Comparison of ENCODE assay signal across 10 cellular contexts in genomic region chr12:121239704-121240420, GRCh38.
A peak's percentile ranks its signal among the peaks of the same experiment; 100 is the strongest.
DNase-seq lines count a peak whose midpoint lies in the region; ATAC-seq lines count a peak whose summit lies in the region.
"Had no signal": no experiment of that assay in that cellular context is flagged by ENCODE, and none has a peak within 500 bp of the region (broad histone marks: within the 10 kb centered on the region; RNA-seq: fewer than 3 reads in every experiment).

No MANE protein-coding gene starts in this region.

- no peaks in the 10 kb centered on the region for H3K9me3 Mint-ChIP-seq in T-helper 1 cell treated with Interleukin-12 subunit alpha and Interleukin-12 subunit beta and Interleukin-4 antibody, amounts not matched to agents 30 μg/mL and 1 μg/mL, for 36 hours
- no peaks in the 10 kb centered on the region for H3K9me3 Mint-ChIP-seq in effector memory CD8-positive, alpha-beta T cell
- no peaks in the 10 kb centered on the region for H3K9me3 Mint-ChIP-seq in stimulated activated effector memory CD8-positive, alpha-beta T cell treated with anti-CD3 and anti-CD28 coated beads, Interleukin-12 subunit alpha, Interleukin-12 subunit beta, amount 100 ng/mL, for 72 hours

- no peaks in the 10 kb centered on the region for H3K27me3 Mint-ChIP-seq in T-helper 1 cell treated with Interleukin-12 subunit alpha and Interleukin-12 subunit beta and Interleukin-4 antibody, amounts not matched to agents 30 μg/mL and 1 μg/mL, for 36 hours (ENCODE audit: low read depth)
- H3K27me3 Mint-ChIP-seq in effector memory CD8-positive, alpha-beta T cell: no peaks in the 10 kb centered on the region

- H3K36me3 Mint-ChIP-seq in T-helper 1 cell treated with Interleukin-12 subunit alpha and Interleukin-12 subunit beta and Interleukin-4 antibody, amounts not matched to agents 30 μg/mL and 1 μg/mL, for 36 hours (ENCODE audit: low read depth): peaks cover 21% of the 10 kb centered on the region
- peaks cover 20% of the 10 kb centered on the region for H3K36me3 Mint-ChIP-seq in effector memory CD8-positive, alpha-beta T cell (ENCODE audit: insufficient read depth)
- peaks cover 58% of the 10 kb centered on the region for H3K36me3 Mint-ChIP-seq in stimulated activated effector memory CD8-positive, alpha-beta T cell treated with anti-CD3 and anti-CD28 coated beads, Interleukin-12 subunit alpha, Interleukin-12 subunit beta, amount 100 ng/mL, for 72 hours

- H3K27ac Mint-ChIP-seq in T-helper 1 cell treated with Interleukin-12 subunit alpha and Interleukin-12 subunit beta and Interleukin-4 antibody, amounts not matched to agents 30 μg/mL and 1 μg/mL, for 36 hours: peak overlapping the region; percentile 86
- H3K27ac Mint-ChIP-seq in effector memory CD8-positive, alpha-beta T cell: peak overlapping the region; percentile 99
- H3K27ac Mint-ChIP-seq in stimulated activated effector memory CD8-positive, alpha-beta T cell treated with anti-CD3 and anti-CD28 coated beads, Interleukin-12 subunit alpha, Interleukin-12 subunit beta, amount 100 ng/mL, for 72 hours: peak overlapping the region; percentile 95

- no peak overlapping the region for H3K9ac ChIP-seq in SK-N-MC (ENCODE audit: insufficient read length)

- ATAC-seq in effector memory CD8-positive, alpha-beta T cell (replicated peaks): no peak
- no peak for ATAC-seq in stimulated activated effector memory CD8-positive, alpha-beta T cell treated with anti-CD3 and anti-CD28 coated beads, Interleukin-12 subunit alpha, Interleukin-12 subunit beta, amount 100 ng/mL, for 72 hours
- no peak for ATAC-seq in HG03095 (IDR thresholded peaks at IDR 0.05; ENCODE audit: unreplicated experiment)

- no peaks in the 10 kb centered on the region for H3K9me3 ChIP-seq in SK-N-MC (ENCODE audit: low read depth, low read length)

- no peak overlapping the region for H3K4me3 ChIP-seq in SK-N-MC

- H3K36me3 ChIP-seq in SK-N-MC (ENCODE audit: insufficient read depth, low read length): peaks cover 28% of the 10 kb centered on the region; the same call in 1 of the 2 replicates

- H3K27ac ChIP-seq in SK-N-MC: peak overlapping the region; percentile 70

- peak overlapping the region; percentile 58 for H3K4me3 Mint-ChIP-seq in T-helper 1 cell treated with Interleukin-12 subunit alpha and Interleukin-12 subunit beta and Interleukin-4 antibody, amounts not matched to agents 30 μg/mL and 1 μg/mL, for 36 hours
- H3K4me3 Mint-ChIP-seq in effector memory CD8-positive, alpha-beta T cell: peak overlapping the region; percentile 70 to 87
- peak overlapping the region; percentile 70 for H3K4me3 Mint-ChIP-seq in stimulated activated effector memory CD8-positive, alpha-beta T cell treated with anti-CD3 and anti-CD28 coated beads, Interleukin-12 subunit alpha, Interleukin-12 subunit beta, amount 100 ng/mL, for 72 hours

- no peak for DNase-seq in T-helper 1 cell
- no peak for DNase-seq in SK-N-MC (ENCODE audit: low read depth, low spot score)
- DNase-seq in effector memory CD8-positive, alpha-beta T cell: no peak
- no peak for DNase-seq in stimulated activated effector memory CD8-positive, alpha-beta T cell treated with anti-CD3 and anti-CD28 coated beads, Interleukin-12 subunit alpha, Interleukin-12 subunit beta, amount 100 ng/mL, for 72 hours (ENCODE audit: low spot score in 2 of 2)
- no peak for DNase-seq in T1000 (lab: John Stamatoyannopoulos, UW)
- no peak for DNase-seq in epidermal melanocyte (ENCODE audit: insufficient read length, low spot score)
- DNase-seq: ACHN, NCI-H2227 treated with DMSO at 0.1 percent for 48 hours had no signal

- H3K4me1 Mint-ChIP-seq in T-helper 1 cell treated with Interleukin-12 subunit alpha and Interleukin-12 subunit beta and Interleukin-4 antibody, amounts not matched to agents 30 μg/mL and 1 μg/mL, for 36 hours (ENCODE audit: low read depth): peaks cover 32% of the 10 kb centered on the region
- peaks cover 15 to 29% of the 10 kb centered on the region in 2 donors for H3K4me1 Mint-ChIP-seq in effector memory CD8-positive, alpha-beta T cell (ENCODE audit: low read depth in 2 of 2)
- peaks cover 31% of the 10 kb centered on the region for H3K4me1 Mint-ChIP-seq in stimulated activated effector memory CD8-positive, alpha-beta T cell treated with anti-CD3 and anti-CD28 coated beads, Interleukin-12 subunit alpha, Interleukin-12 subunit beta, amount 100 ng/mL, for 72 hours
